27 cellular contexts compared by ENCODE assay signal in the genomic region with DNA sequence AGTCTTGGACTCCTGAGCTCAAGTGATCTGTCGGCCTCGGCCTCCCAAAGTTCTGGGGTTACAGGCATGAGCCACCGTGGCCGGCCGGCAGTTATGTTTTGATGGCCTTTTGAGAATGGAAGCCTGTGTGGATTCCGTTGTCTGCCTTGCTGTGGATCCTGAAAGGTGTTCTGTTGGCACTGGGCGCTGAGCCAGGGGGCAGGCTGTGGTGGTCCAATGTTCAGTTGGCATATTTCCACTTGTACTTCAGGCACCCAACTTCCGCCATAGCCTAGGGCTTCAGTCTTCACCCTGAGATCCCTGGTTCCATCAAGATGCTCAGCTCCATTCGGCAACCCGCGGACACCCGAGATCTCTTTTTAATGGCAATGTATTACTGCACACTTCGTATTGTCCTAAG.
"Had no signal": no experiment of that assay in that cellular context is flagged by ENCODE, and none has a peak within 500 bp of the region (broad histone marks: within the 10 kb centered on the region; RNA-seq: fewer than 3 reads in every experiment).

No MANE protein-coding gene starts in this region.

- DNase-seq: activated CD4-positive, alpha-beta memory T cell treated with anti-CD3 and anti-CD28 coated beads for 36 hours; activated CD4-positive, alpha-beta T cell treated with anti-CD3 and anti-CD28 coated beads for 36 hours; activated CD4-positive, alpha-beta T cell treated with anti-CD3 and anti-CD28 coated beads, Interleukin-2, amount 10 ng/mL, durations not matched to agents 24 days and 14 days; activated CD4-positive, CD25-positive, alpha-beta regulatory T cell; activated CD4-positive, CD25-positive, alpha-beta regulatory T cell treated with anti-CD3 and anti-CD28 coated beads, Interleukin-2, amount 50 U/mL, for 72 hours; activated CD8-positive, alpha-beta memory T cell treated with anti-CD3 and anti-CD28 coated beads, Interleukin-2, amount 10 ng/mL, durations not matched to agents 7 days and 5 days; activated CD8-positive, alpha-beta memory T cell treated with anti-CD3 and anti-CD28 coated beads, Interleukin-2, amount 50 U/mL, for 4 hours; activated CD8-positive, alpha-beta T cell treated with anti-CD3 and anti-CD28 coated beads, Interleukin-2, amount 10 ng/mL, durations not matched to agents 7 days and 5 days; activated effector memory CD4-positive, alpha-beta T cell treated with anti-CD3 and anti-CD28 coated beads, Interleukin-2, amount 50 U/mL, for 16 hours; activated naive CD4-positive, alpha-beta T cell treated with anti-CD3 and anti-CD28 coated beads for 36 hours; activated naive CD8-positive, alpha-beta T cell treated with anti-CD3 and anti-CD28 coated beads for 36 hours; activated naive CD8-positive, alpha-beta T cell treated with anti-CD3 and anti-CD28 coated beads, Interleukin-2, amount 50 U/mL, for 24 hours; activated T-cell treated with anti-CD3 and anti-CD28 coated beads, Interleukin-2, amount 50 U/mL, for 1 hour; activated T-cell treated with anti-CD3 and anti-CD28 coated beads, Interleukin-2, amount 50 U/mL, for 48 hours; adrenal gland; amygdala; body of pancreas; caudate nucleus; effector CD8-positive, alpha-beta T cell; esophagus squamous epithelium; foreskin melanocyte; T-helper 2 cell had no signal

- H3K4me1 ChIP-seq: adrenal gland, gastroesophageal sphincter had no signal

- H3K4me3 ChIP-seq: adrenal gland, body of pancreas, esophagus squamous epithelium, gastroesophageal sphincter had no signal

- H3K27me3 ChIP-seq: adrenal gland, body of pancreas, esophagus squamous epithelium, gastroesophageal sphincter had no signal

- H3K9me3 ChIP-seq: adrenal gland, body of pancreas, esophagus squamous epithelium, gastroesophageal sphincter had no signal

- FAIRE-seq: colon, endometrium, endothelial cell of umbilical vein had no signal

- ATAC-seq: activated CD4-positive, alpha-beta T cell treated with anti-CD3 and anti-CD28 coated beads for 36 hours; activated CD8-positive, alpha-beta memory T cell treated with anti-CD3 and anti-CD28 coated beads, Interleukin-2, amount 10 ng/mL, durations not matched to agents 7 days and 5 days; activated CD8-positive, alpha-beta T cell treated with anti-CD3 and anti-CD28 coated beads, Interleukin-2, amount 10 ng/mL, durations not matched to agents 7 days and 5 days; activated naive CD8-positive, alpha-beta T cell treated with anti-CD3 and anti-CD28 coated beads, Interleukin-2, amount 50 U/mL, for 24 hours; body of pancreas; gastroesophageal sphincter had no signal

- H3K27ac ChIP-seq: adrenal gland, body of pancreas, epithelial cell of prostate, esophagus squamous epithelium, gastroesophageal sphincter had no signal
